1 cellular context compared by ENCODE assay signal in genomic region chr11:72736452-72737069, GRCh38.
TF ChIP-seq lines count a peak whose summit lies in the region.

No MANE protein-coding gene starts in this region.

TF ChIP-seq in K562, 482 proteins besides CTCF, POLR2A, EP300 and RAD21 (continued from another document):
- TF ChIP-seq PBX2 (CRISPR knock-in tag; IDR thresholded peaks at IDR 0.05; ENCODE audit: low read depth): no peak
- peak; percentile 56 for TF ChIP-seq PBX2 (tag; conservative IDR thresholded peaks at IDR 0.05; ENCODE audit: low read depth)
